20 cellular contexts compared by ENCODE assay signal in the genomic region with DNA sequence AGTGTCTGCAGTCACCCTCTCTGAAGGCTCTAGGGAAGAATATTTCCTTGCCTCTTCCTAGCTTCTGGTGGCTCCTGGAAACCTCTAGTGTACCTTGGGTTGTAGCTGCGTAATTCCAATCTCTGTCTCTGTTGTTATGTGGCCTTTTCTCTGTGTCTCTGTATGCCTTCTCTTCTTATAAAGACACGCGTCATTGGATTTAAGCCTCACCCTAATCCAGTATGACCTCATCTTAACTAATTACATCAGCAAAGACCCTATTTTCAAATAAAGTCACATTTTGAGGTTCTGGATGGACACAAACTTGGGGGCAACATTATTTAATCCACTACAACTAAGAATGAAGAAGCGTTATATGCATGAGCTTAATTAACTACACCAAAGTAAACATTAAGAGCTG.
"Had no signal": no experiment of that assay in that cellular context is flagged by ENCODE, and none has a peak within 500 bp of the region (broad histone marks: within the 10 kb centered on the region; RNA-seq: fewer than 3 reads in every experiment).

No MANE protein-coding gene starts in this region.

- H3K27ac ChIP-seq: body of pancreas, left lung, testis, vagina had no signal

- H3K9me3 Mint-ChIP-seq: activated CD4-positive, alpha-beta memory T cell treated with anti-CD3 and anti-CD28 coated beads, Interleukin-2, amount 10 ng/mL, durations not matched to agents 7 days and 5 days had no signal

- H3K36me3 ChIP-seq: left lung, vagina had no signal

- H3K27me3 ChIP-seq: testis, vagina had no signal

- H3K4me1 ChIP-seq: body of pancreas, left lung, testis, vagina had no signal

- H3K9me3 ChIP-seq: body of pancreas, left lung, testis, vagina had no signal

- H3K36me3 Mint-ChIP-seq: naive thymus-derived CD4-positive, alpha-beta T cell had no signal

- H3K27ac Mint-ChIP-seq: activated CD4-positive, alpha-beta memory T cell treated with anti-CD3 and anti-CD28 coated beads, Interleukin-2, amount 10 ng/mL, durations not matched to agents 7 days and 5 days; activated CD4-positive, alpha-beta T cell treated with anti-CD3 and anti-CD28 coated beads, Interleukin-2, amount 10 ng/mL, durations not matched to agents 24 days and 14 days; activated T-helper 1 cell treated with anti-CD3 and anti-CD28 coated beads, Interleukin-12 subunit alpha, Interleukin-12 subunit beta, Interleukin-2, Interleukin-4 antibody, amounts not matched to agents 30 ng/mL and 10 ng/mL and 1 ng/mL, durations not matched to agents 14 hours and 24 hours and 36 hours; naive thymus-derived CD4-positive, alpha-beta T cell had no signal

- H3K4me3 ChIP-seq: body of pancreas, left lung, lung, testis, vagina had no signal

- ATAC-seq: activated CD4-positive, CD25-positive, alpha-beta regulatory T cell treated with anti-CD3 and anti-CD28 coated beads, Interleukin-2, amount 50 U/mL, for 24 hours; body of pancreas; left lung; naive thymus-derived CD4-positive, alpha-beta T cell had no signal

- DNase-seq: activated CD4-positive, alpha-beta memory T cell treated with anti-CD3 and anti-CD28 coated beads, Interleukin-2, amount 10 ng/mL, durations not matched to agents 7 days and 5 days; activated CD4-positive, alpha-beta T cell treated with anti-CD3 and anti-CD28 coated beads, Interleukin-2, amount 10 ng/mL, durations not matched to agents 24 days and 14 days; activated gamma-delta T cell; activated naive CD4-positive, alpha-beta T cell treated with anti-CD3 and anti-CD28 coated beads, Interleukin-2, amount 50 U/mL, for 16 hours; anterior cingulate cortex; body of pancreas; effector CD4-positive, alpha-beta T cell; foreskin melanocyte; kidney glomerular epithelial cell; left lung; naive thymus-derived CD4-positive, alpha-beta T cell; retina; stimulated activated CD4-positive, alpha-beta T cell treated with anti-CD3 and anti-CD28 coated beads, Interleukin-2, amount 100 ng/mL, for 48 hours; stimulated activated naive CD4-positive, alpha-beta T cell; testis; trophoblast cell had no signal

- H3K4me3 Mint-ChIP-seq: activated CD4-positive, alpha-beta memory T cell treated with anti-CD3 and anti-CD28 coated beads, Interleukin-2, amount 10 ng/mL, durations not matched to agents 7 days and 5 days; activated CD4-positive, alpha-beta T cell treated with anti-CD3 and anti-CD28 coated beads, Interleukin-2, amount 10 ng/mL, durations not matched to agents 24 days and 14 days; activated T-helper 1 cell treated with anti-CD3 and anti-CD28 coated beads, Interleukin-12 subunit alpha, Interleukin-12 subunit beta, Interleukin-2, Interleukin-4 antibody, amounts not matched to agents 30 ng/mL and 10 ng/mL and 1 ng/mL, durations not matched to agents 14 hours and 24 hours and 36 hours; naive thymus-derived CD4-positive, alpha-beta T cell had no signal
